17 cellular contexts compared by ENCODE assay signal in genomic region chr4:151745727-151746231, GRCh38. TPM values are rescaled to one million over a fixed set of nuclear protein-coding genes. Genes with fewer than 3 reads are reported as not detected.
DNase-seq lines count a peak whose midpoint lies in the region; ATAC-seq and TF ChIP-seq lines count a peak whose summit lies in the region.
"Had no signal": no experiment of that assay in that cellular context is flagged by ENCODE, and none has a peak within 500 bp of the region (broad histone marks: within the 10 kb centered on the region; RNA-seq: fewer than 3 reads in every experiment).

No MANE protein-coding gene starts in this region.

- CTCF ChIA-PET in BJ (lab: Yijun Ruan, JAX), result interaction anchor here (1.1 to 1.5 kb wide), 2 partner anchors 11 to 15 kb away, joined by 4 to 5 read pairs; partner anchors contain the start of gene GATB

- intact Hi-C loops in colonic mucosa (cut with DNase I), result no loop called here

- H2AK5ac ChIP-seq in mesendoderm (ENCODE audit: low read length), result no peak overlapping the region

- no peak overlapping the region for H3K18ac ChIP-seq in mesendoderm (ENCODE audit: low read length)

- H4K8ac ChIP-seq in mesendoderm (ENCODE audit: low read depth, low read length), result no peak overlapping the region

- no peaks in the 10 kb centered on the region for H3K79me2 ChIP-seq in mesendoderm (ENCODE audit: control insufficient read depth, insufficient read depth, low read length)

- H4K5ac ChIP-seq in mesendoderm (ENCODE audit: low read length), result no peak overlapping the region

- H3K9ac ChIP-seq in mesendoderm (ENCODE audit: low read length) (peak overlapping the region; percentile 22), colonic mucosa (ENCODE audit: low read depth in 2 of 2, low read length in 2 of 2) (no peak overlapping the region)

- H3K9me3 ChIP-seq in RWPE2 (ENCODE audit: severe bottlenecking) (no peaks in the 10 kb centered on the region), colonic mucosa (no peaks in the 10 kb centered on the region)
- H3K9me3 ChIP-seq: ovary, tibial artery had no signal

- H3K4me1 ChIP-seq in RWPE2 (ENCODE audit: insufficient read depth, poor library complexity, severe bottlenecking) (peaks cover 35% of the 10 kb centered on the region), mesendoderm (ENCODE audit: control insufficient read depth, low read depth, low read length) (no peaks in the 10 kb centered on the region), colonic mucosa (no peaks in the 10 kb centered on the region)

- H3K79me1 ChIP-seq in mesendoderm (ENCODE audit: low read length), result no peaks in the 10 kb centered on the region

- ATAC-seq in RWPE2 (ENCODE audit: low read depth), result no peak
- no peak for ATAC-seq in GM18858 (IDR thresholded peaks at IDR 0.05; ENCODE audit: unreplicated experiment)

- H2BK5ac ChIP-seq in mesendoderm (ENCODE audit: low read length), result no peak overlapping the region

- no peak overlapping the region for H3K4ac ChIP-seq in mesendoderm (ENCODE audit: low read depth, low read length)

- TF ChIP-seq CTCF in BJ (IDR thresholded peaks at IDR 0.05; ENCODE audit: insufficient read depth, low read depth, low read length) (no peak), RWPE2 (IDR thresholded peaks at IDR 0.05; ENCODE audit: poor library complexity, severe bottlenecking) (no peak), colonic mucosa (IDR thresholded peaks at IDR 0.05) (no peak)

- no CpG with 5 or more reads among the region's 4 CpGs for WGBS in mesendoderm (ENCODE audit: extremely low coverage, insufficient coverage, low lambda C conversion rate)

- H3K23ac ChIP-seq in mesendoderm (ENCODE audit: low read length), result no peak overlapping the region

- no peak overlapping the region for H3K4me2 ChIP-seq in mesendoderm (ENCODE audit: low read length)

- H2BK120ac ChIP-seq in mesendoderm (ENCODE audit: low read depth, low read length), result no peak overlapping the region

- H3K27ac ChIP-seq in RWPE2 (ENCODE audit: poor library complexity, severe bottlenecking) (peak overlapping the region; percentile 68), epithelial cell of prostate (peak overlapping the region; percentile 81), mesendoderm (ENCODE audit: low read depth, low read length) (peak overlapping the region; percentile 80), colonic mucosa (no peak overlapping the region)
- H3K27ac ChIP-seq: tibial artery had no signal

- H3K27me3 ChIP-seq in BJ (ENCODE audit: control insufficient read depth, insufficient read depth, low read length), result no peaks in the 10 kb centered on the region
- H3K27me3 ChIP-seq in RWPE2 (ENCODE audit: insufficient read depth, poor library complexity, severe bottlenecking), result no peaks in the 10 kb centered on the region
- H3K27me3 ChIP-seq in mesendoderm (ENCODE audit: insufficient read depth, low read length, poor library complexity), result no peaks in the 10 kb centered on the region
- no peaks in the 10 kb centered on the region for H3K27me3 ChIP-seq in colonic mucosa
- H3K27me3 ChIP-seq: ovary, tibial artery had no signal

- H2BK15ac ChIP-seq in mesendoderm (replicated peaks; ENCODE audit: low read depth), result peak overlapping the region; percentile 64

- H3K36me3 ChIP-seq in BJ (ENCODE audit: control insufficient read depth, insufficient read depth, low read length) (no peaks in the 10 kb centered on the region), RWPE2 (ENCODE audit: low read depth) (no peaks in the 10 kb centered on the region), mesendoderm (ENCODE audit: control insufficient read depth, insufficient read depth, low read length) (no peaks in the 10 kb centered on the region), colonic mucosa (no peaks in the 10 kb centered on the region)
- H3K36me3 ChIP-seq: ovary had no signal

- peak; percentile 39 for DNase-seq in BJ (ENCODE audit: low read depth)
- no peak for DNase-seq in RWPE2 (ENCODE audit: low spot score)
- DNase-seq in epithelial cell of prostate (ENCODE audit: low read depth, low spot score), result no peak
- DNase-seq in mesendoderm, result peak; percentile 48
- DNase-seq in activated gamma-delta T cell treated with Interleukin-2 at 50 U/mL for 16 hours, result no peak
- no peak for DNase-seq in HT-29 (ENCODE audit: low spot score)
- DNase-seq in colonic mucosa, result no peak
- DNase-seq: activated naive CD4-positive, alpha-beta T cell treated with Interleukin-2 at 50 U/mL for 16 hours; DND-41; Kasumi-1; NCI-H1694 treated with DMSO at 0.1 percent for 48 hours; NCI-H69; ovary; SHP77; stimulated activated CD8-positive, alpha-beta memory T cell treated with anti-CD3 and anti-CD28 coated beads, Interleukin-4, amount 100 ng/mL, for 48 hours; tibial artery had no signal

- H3K56ac ChIP-seq in mesendoderm (ENCODE audit: low read length), result no peak overlapping the region

- no peak overlapping the region for H3K4me3 ChIP-seq in BJ (ENCODE audit: low read depth, low read length)
- H3K4me3 ChIP-seq in RWPE2 (ENCODE audit: severe bottlenecking), result no peak overlapping the region
- H3K4me3 ChIP-seq in mesendoderm (ENCODE audit: low read length), result no peak overlapping the region
- H3K4me3 ChIP-seq in colonic mucosa, result no peak overlapping the region
- H3K4me3 ChIP-seq: ovary, tibial artery had no signal

- POLR2A ChIA-PET in BJ (lab: Charles Lee), result no interaction called here

RNA-seq across cellular contexts. Expression of gene GATB, which starts 15.0 kb away (rescaled TPM):
- 20.5 and 22.2 TPM in 2 replicates for polyA plus RNA-seq in BJ (2011; rRNA removed)
- polyA minus RNA-seq in BJ (2011; rRNA and poly(A)+ RNA removed), result 11.1 and 13.5 TPM in 2 replicates
- polyA plus RNA-seq in mesendoderm (2013, experiment 1 of 2), result 9.5 TPM
- 10.1 TPM for polyA plus RNA-seq in mesendoderm (2013, experiment 2 of 2)
- 14.1 and 14.4 TPM in 2 replicates for total RNA-seq in HT-29 (2014; rRNA removed; shearing (Covaris generic))
- total RNA-seq in colonic mucosa, result 10 to 100 TPM; 20.9 to 22.9 TPM

Comparison
In these comparisons a context has a peak if more than half of its experiments do, and no peak if none do; other contexts are left out.
1. DNase-seq: peak in BJ (single experiment) and mesendoderm (single experiment); none in RWPE2 (single experiment), epithelial cell of prostate (single experiment), activated gamma-delta T cell treated with Interleukin-2 at 50 U/mL for 16 hours (single experiment), HT-29 (single experiment) and colonic mucosa (single experiment).